ENCODE assay signal across 16 cellular contexts in the genomic region with DNA sequence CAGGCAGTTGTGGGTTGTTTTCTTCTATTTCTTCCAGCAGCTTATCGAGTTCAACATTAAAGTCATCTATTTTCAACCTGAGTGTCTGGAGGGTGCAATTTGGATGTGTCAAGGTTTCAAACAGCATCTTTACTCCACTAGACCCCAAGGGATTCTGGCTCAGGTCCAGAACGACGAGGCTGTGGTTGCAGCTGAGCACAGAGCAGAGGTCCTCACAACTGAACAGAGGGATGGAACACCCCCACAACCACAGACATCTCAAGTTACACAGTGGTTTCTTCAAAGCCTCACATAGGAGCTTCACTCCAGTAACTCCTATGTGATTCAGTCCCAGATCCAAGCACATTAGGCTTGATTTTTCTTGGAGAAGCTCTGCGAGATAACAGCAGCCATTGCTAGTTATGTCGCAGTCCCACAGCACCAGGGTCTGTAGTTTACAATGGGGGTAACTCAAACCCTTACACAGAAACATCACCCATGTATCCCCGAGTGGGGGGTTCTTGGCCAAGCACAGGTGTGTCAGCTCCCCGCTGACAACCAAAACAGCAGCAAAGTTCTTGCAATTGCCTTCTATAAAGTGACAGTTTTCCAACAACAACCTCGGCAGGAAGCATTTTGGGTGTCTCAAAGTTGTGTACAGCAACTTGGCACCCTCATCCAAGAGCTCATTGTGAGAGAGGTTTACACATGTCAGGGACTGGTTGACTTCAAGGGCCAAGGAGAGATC. TPM values are rescaled to one million over a fixed set of nuclear protein-coding genes. Genes with fewer than 3 reads are reported as not detected.
A peak's percentile ranks its signal among the peaks of the same experiment; 100 is the strongest.
DNase-seq lines count a peak whose midpoint lies in the region; ATAC-seq and TF ChIP-seq lines count a peak whose summit lies in the region.
"Had no signal": no experiment of that assay in that cellular context is flagged by ENCODE, and none has a peak within 500 bp of the region (broad histone marks: within the 10 kb centered on the region; RNA-seq: fewer than 3 reads in every experiment).

No MANE protein-coding gene starts in this region.

- no peaks in the 10 kb centered on the region for H3K79me2 ChIP-seq in KMS-11 (ENCODE audit: insufficient read depth, low read depth)

- H3K9ac ChIP-seq in BLaER1 treated with 17β-estradiol and CSF1 and Interleukin-3, amounts not matched to agents 10 nM and 100 nM, result no peak overlapping the region
- no peak overlapping the region for H3K9ac ChIP-seq in KMS-11

- no peaks in the 10 kb centered on the region for H4K20me1 ChIP-seq in BLaER1 treated with 17β-estradiol and CSF1 and Interleukin-3, amounts not matched to agents 10 nM and 100 nM
- no peaks in the 10 kb centered on the region for H4K20me1 ChIP-seq in KMS-11 (ENCODE audit: insufficient read depth)

- peak overlapping the region; percentile 54; the same call in 1 of the 2 replicates for H2AFZ ChIP-seq in KMS-11 (ENCODE audit: low read depth)

- DNase-seq in RPMI7951 (ENCODE audit: low read depth) (peak; percentile 2), GM03348 (ENCODE audit: low spot score) (no peak), Right ventricle myocardium inferior (ENCODE audit: missing footprints) (no peak), Right ventricle myocardium superior (no peak)
- DNase-seq: DMS 273 treated with DMSO at 0.1 percent for 48 hours, H7, IMR-90, NCI-H1092, NCI-H1694, PC-3, T-cell had no signal

- no peak overlapping the region for H3K27ac ChIP-seq in BLaER1 treated with 17β-estradiol and CSF1 and Interleukin-3, amounts not matched to agents 10 nM and 100 nM
- peak overlapping the region; percentile 43; the same call in 1 of the 2 replicates for H3K27ac ChIP-seq in KMS-11
- H3K27ac ChIP-seq: C4-2B had no signal

- H3K27me3 ChIP-seq in BLaER1 treated with 17β-estradiol and CSF1 and Interleukin-3, amounts not matched to agents 10 nM and 100 nM, result peaks cover 41 to 93% (median 81%) of the 10 kb centered on the region in 11 experiments
- no peaks in the 10 kb centered on the region for H3K27me3 ChIP-seq in KMS-11 (ENCODE audit: insufficient read depth, low read depth)

- no peak overlapping the region for H3K4me3 ChIP-seq in BLaER1 treated with 17β-estradiol and CSF1 and Interleukin-3, amounts not matched to agents 10 nM and 100 nM
- no peak overlapping the region for H3K4me3 ChIP-seq in KMS-11 (IDR thresholded peaks at IDR 0.05; ENCODE audit: insufficient read depth, low read depth, low read length)
- H3K4me3 ChIP-seq in iPS-18c (ENCODE audit: insufficient read depth, low read depth, low read length), result 0 out of 2 replicates have a peak overlapping the region, but pooled peaks have one; percentile 3

- no peak for TF ChIP-seq CTCF in KMS-11 (conservative IDR thresholded peaks at IDR 0.05; ENCODE audit: low read depth, low read length)

- no peaks in the 10 kb centered on the region for H3K36me3 ChIP-seq in BLaER1 treated with 17β-estradiol and CSF1 and Interleukin-3, amounts not matched to agents 10 nM and 100 nM
- H3K36me3 ChIP-seq in KMS-11 (ENCODE audit: insufficient read depth), result no peaks in the 10 kb centered on the region

- peak overlapping the region in 9 of 11 experiments; percentile 30 to 70 (median 53); a peak in 17 of 22 replicates for H3K4me2 ChIP-seq in BLaER1 treated with 17β-estradiol and CSF1 and Interleukin-3, amounts not matched to agents 10 nM and 100 nM
- peak overlapping the region; percentile 80 for H3K4me2 ChIP-seq in KMS-11

- ATAC-seq in Right ventricle myocardium inferior, result no peak
- ATAC-seq in Right ventricle myocardium superior (ENCODE audit: poor library complexity), result no peak
- ATAC-seq: PC-3, T-cell had no signal

- peaks cover 15 to 36% (median 32%) of the 10 kb centered on the region in 10 experiments for H3K4me1 ChIP-seq in BLaER1 treated with 17β-estradiol and CSF1 and Interleukin-3, amounts not matched to agents 10 nM and 100 nM
- H3K4me1 ChIP-seq in KMS-11 (ENCODE audit: low read depth, poor library complexity, severe bottlenecking), result peaks cover 47% of the 10 kb centered on the region

- H3K9me3 ChIP-seq in BLaER1 treated with 17β-estradiol and CSF1 and Interleukin-3, amounts not matched to agents 10 nM and 100 nM (replicated peaks in 1 of 11), result peaks cover 15 to 31% (median 23%) of the 10 kb centered on the region in 11 experiments
- peaks cover 14% of the 10 kb centered on the region for H3K9me3 ChIP-seq in iPS-18c (ENCODE audit: control insufficient read depth, insufficient read depth, low read length)

- intact Hi-C loops in Right ventricle myocardium inferior (cut with DNase I), result no loop called here
- intact Hi-C loops in Right ventricle myocardium superior (cut with DNase I), result no loop called here

RNA-seq across cellular contexts. Expression of a gene that starts 2.8 kb away (rescaled TPM):
- total RNA-seq in RPMI7951 (2014; rRNA removed; shearing (Covaris generic)), result not detected in 2 replicates
- total RNA-seq in Right ventricle myocardium inferior (not detected), Right ventricle myocardium superior (not detected)
- total RNA-seq: H7, HT-29, IMR-90, PC-3, T-cell had no signal
